Comparison of ENCODE assay signal across 36 cellular contexts in the genomic region with DNA sequence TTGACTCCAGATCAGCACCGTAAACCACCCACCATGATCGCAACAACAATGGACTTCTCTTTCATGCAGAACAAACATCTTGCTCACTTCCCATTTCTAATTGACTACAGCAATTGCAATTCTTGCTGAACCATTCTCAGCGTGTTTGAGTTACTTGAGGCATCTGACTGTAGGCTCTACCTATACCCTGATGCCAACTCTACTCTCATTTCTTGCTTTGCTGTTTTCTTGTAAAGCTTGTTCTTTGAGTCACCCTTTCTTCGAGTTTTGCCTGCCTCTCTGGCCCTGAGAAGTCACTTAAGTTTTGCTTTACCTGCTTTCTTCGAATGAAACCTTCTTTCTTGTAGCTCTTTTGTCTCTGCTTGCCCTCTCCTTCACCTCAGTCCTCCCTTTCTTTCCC.
"Had no signal": no experiment of that assay in that cellular context is flagged by ENCODE, and none has a peak within 500 bp of the region (broad histone marks: within the 10 kb centered on the region; RNA-seq: fewer than 3 reads in every experiment).

No MANE protein-coding gene starts in this region.

- H3K36me3 ChIP-seq: adrenal gland, cardiac muscle cell, colonic mucosa, gastroesophageal sphincter, right atrium auricular region, thyroid gland, upper lobe of right lung, WERI-Rb-1 had no signal

- H3K27ac ChIP-seq: adrenal gland, body of pancreas, cardiac muscle cell, colonic mucosa, gastroesophageal sphincter, hepatocyte, right atrium auricular region, thyroid gland, upper lobe of right lung, WERI-Rb-1 had no signal

- H3K79me2 ChIP-seq: hepatocyte had no signal

- H3K4me1 Mint-ChIP-seq: activated CD4-positive, alpha-beta T cell treated with anti-CD3 and anti-CD28 coated beads, Interleukin-2, amount 10 ng/mL, durations not matched to agents 24 days and 14 days; activated naive CD8-positive, alpha-beta T cell treated with anti-CD3 and anti-CD28 coated beads for 36 hours; naive thymus-derived CD4-positive, alpha-beta T cell; stimulated activated memory B cell treated with anti-CD40 and anti-IgM and Interleukin-4, amounts not matched to agents 10 μg/mL and 1 μg/mL and 100 μg/mL, for 72 hours; stimulated activated naive CD8-positive, alpha-beta T cell treated with anti-CD3 and anti-CD28 coated beads, Interleukin-15, amount 100 ng/mL, for 72 hours had no signal

- H3K27me3 ChIP-seq: adrenal gland, body of pancreas, cardiac muscle cell, colonic mucosa, gastroesophageal sphincter, hepatocyte, right atrium auricular region, thyroid gland, upper lobe of right lung had no signal

- H3K36me3 Mint-ChIP-seq: activated CD4-positive, alpha-beta memory T cell treated with anti-CD3 and anti-CD28 coated beads for 36 hours; activated naive CD8-positive, alpha-beta T cell treated with anti-CD3 and anti-CD28 coated beads for 36 hours; naive thymus-derived CD4-positive, alpha-beta T cell; stimulated activated memory B cell treated with anti-CD40 and anti-IgM and Interleukin-4, amounts not matched to agents 10 μg/mL and 1 μg/mL and 100 μg/mL, for 72 hours had no signal

- H3K4me2 ChIP-seq: hepatocyte, smooth muscle cell had no signal

- H3K4me1 ChIP-seq: body of pancreas, colonic mucosa, right atrium auricular region, thyroid gland, upper lobe of right lung had no signal

- H3K27me3 Mint-ChIP-seq: activated CD4-positive, alpha-beta T cell treated with anti-CD3 and anti-CD28 coated beads, Interleukin-2, amount 10 ng/mL, durations not matched to agents 24 days and 14 days; activated naive CD8-positive, alpha-beta T cell treated with anti-CD3 and anti-CD28 coated beads for 36 hours; naive thymus-derived CD4-positive, alpha-beta T cell; stimulated activated memory B cell treated with anti-CD40 and anti-IgM and Interleukin-4, amounts not matched to agents 10 μg/mL and 1 μg/mL and 100 μg/mL, for 72 hours; stimulated activated naive CD8-positive, alpha-beta T cell treated with anti-CD3 and anti-CD28 coated beads, Interleukin-15, amount 100 ng/mL, for 72 hours had no signal

- DNase-seq: activated CD4-positive, alpha-beta memory T cell treated with anti-CD3 and anti-CD28 coated beads for 36 hours; activated CD4-positive, alpha-beta T cell treated with anti-CD3 and anti-CD28 coated beads, Interleukin-2, amount 10 ng/mL, durations not matched to agents 24 days and 14 days; activated CD8-positive, alpha-beta memory T cell treated with anti-CD3 and anti-CD28 coated beads, Interleukin-2, amount 50 U/mL, for 4 hours; activated effector memory CD4-positive, alpha-beta T cell treated with anti-CD3 and anti-CD28 coated beads, Interleukin-2, amount 50 U/mL, for 16 hours; activated naive CD4-positive, alpha-beta T cell treated with anti-CD3 and anti-CD28 coated beads for 36 hours; activated naive CD8-positive, alpha-beta T cell treated with anti-CD3 and anti-CD28 coated beads for 36 hours; activated T-cell treated with anti-CD3 and anti-CD28 coated beads, Interleukin-2, amount 50 U/mL, for 1 hour; adrenal gland; aorta; body of pancreas; cerebellar nuclear complex; colonic mucosa; effector memory CD4-positive, alpha-beta T cell; left cardiac atrium; midbrain; naive thymus-derived CD4-positive, alpha-beta T cell; occipital lobe; stimulated activated CD4-positive, alpha-beta T cell treated with anti-CD3 and anti-CD28 coated beads, Interleukin-1b, Interleukin-23, amount 100 ng/mL, for 48 hours; stimulated activated CD4-positive, alpha-beta T cell treated with anti-CD3 and anti-CD28 coated beads, Interleukin-4, amount 100 ng/mL, for 4 hours; stimulated activated CD8-positive, alpha-beta memory T cell treated with anti-CD3 and anti-CD28 coated beads, Interleukin-4, amount 100 ng/mL, for 48 hours; stimulated activated naive CD8-positive, alpha-beta T cell treated with anti-CD3 and anti-CD28 coated beads, Interleukin-15, amount 100 ng/mL, for 72 hours; substantia nigra; T-helper 9 cell; thyroid gland; upper lobe of right lung; WERI-Rb-1 had no signal

- H3K4me3 ChIP-seq: adrenal gland, body of pancreas, cardiac muscle cell, colonic mucosa, gastroesophageal sphincter, hepatocyte, right atrium auricular region, smooth muscle cell, thyroid gland, upper lobe of right lung had no signal

- H2AFZ ChIP-seq: hepatocyte had no signal

- H3K27ac Mint-ChIP-seq: activated CD4-positive, alpha-beta memory T cell treated with anti-CD3 and anti-CD28 coated beads for 36 hours; activated CD4-positive, alpha-beta T cell treated with anti-CD3 and anti-CD28 coated beads, Interleukin-2, amount 10 ng/mL, durations not matched to agents 24 days and 14 days; activated naive CD4-positive, alpha-beta T cell treated with anti-CD3 and anti-CD28 coated beads for 36 hours; activated naive CD8-positive, alpha-beta T cell treated with anti-CD3 and anti-CD28 coated beads for 36 hours; activated T-helper 1 cell treated with anti-CD3 and anti-CD28 coated beads, Interleukin-12 subunit alpha, Interleukin-12 subunit beta, Interleukin-2, Interleukin-4 antibody, amounts not matched to agents 30 ng/mL and 10 ng/mL and 1 ng/mL, durations not matched to agents 14 hours and 24 hours and 36 hours; naive thymus-derived CD4-positive, alpha-beta T cell; stimulated activated memory B cell treated with anti-CD40 and anti-IgM and Interleukin-4, amounts not matched to agents 10 μg/mL and 1 μg/mL and 100 μg/mL, for 72 hours; stimulated activated naive CD8-positive, alpha-beta T cell treated with anti-CD3 and anti-CD28 coated beads, Interleukin-15, amount 100 ng/mL, for 72 hours had no signal

- H3K4me3 Mint-ChIP-seq: activated CD4-positive, alpha-beta memory T cell treated with anti-CD3 and anti-CD28 coated beads for 36 hours; activated CD4-positive, alpha-beta T cell treated with anti-CD3 and anti-CD28 coated beads, Interleukin-2, amount 10 ng/mL, durations not matched to agents 24 days and 14 days; activated naive CD4-positive, alpha-beta T cell treated with anti-CD3 and anti-CD28 coated beads for 36 hours; activated naive CD8-positive, alpha-beta T cell treated with anti-CD3 and anti-CD28 coated beads for 36 hours; activated T-helper 1 cell treated with anti-CD3 and anti-CD28 coated beads, Interleukin-12 subunit alpha, Interleukin-12 subunit beta, Interleukin-2, Interleukin-4 antibody, amounts not matched to agents 30 ng/mL and 10 ng/mL and 1 ng/mL, durations not matched to agents 14 hours and 24 hours and 36 hours; naive thymus-derived CD4-positive, alpha-beta T cell; neural crest cell; stimulated activated memory B cell treated with anti-CD40 and anti-IgM and Interleukin-4, amounts not matched to agents 10 μg/mL and 1 μg/mL and 100 μg/mL, for 72 hours; stimulated activated naive CD8-positive, alpha-beta T cell treated with anti-CD3 and anti-CD28 coated beads, Interleukin-15, amount 100 ng/mL, for 72 hours had no signal

- H3K9me3 Mint-ChIP-seq: activated CD4-positive, alpha-beta memory T cell treated with anti-CD3 and anti-CD28 coated beads for 36 hours; activated CD4-positive, alpha-beta T cell treated with anti-CD3 and anti-CD28 coated beads, Interleukin-2, amount 10 ng/mL, durations not matched to agents 24 days and 14 days; activated naive CD4-positive, alpha-beta T cell treated with anti-CD3 and anti-CD28 coated beads for 36 hours; activated naive CD8-positive, alpha-beta T cell treated with anti-CD3 and anti-CD28 coated beads for 36 hours; activated T-helper 1 cell treated with anti-CD3 and anti-CD28 coated beads, Interleukin-12 subunit alpha, Interleukin-12 subunit beta, Interleukin-2, Interleukin-4 antibody, amounts not matched to agents 30 ng/mL and 10 ng/mL and 1 ng/mL, durations not matched to agents 14 hours and 24 hours and 36 hours; stimulated activated memory B cell treated with anti-CD40 and anti-IgM and Interleukin-4, amounts not matched to agents 10 μg/mL and 1 μg/mL and 100 μg/mL, for 72 hours had no signal

- H3K9me3 ChIP-seq: adrenal gland, body of pancreas, colonic mucosa, gastroesophageal sphincter, right atrium auricular region, thyroid gland, upper lobe of right lung had no signal

- ATAC-seq: activated CD4-positive, CD25-positive, alpha-beta regulatory T cell treated with anti-CD3 and anti-CD28 coated beads, Interleukin-2, amount 50 U/mL, for 24 hours; body of pancreas; gastroesophageal sphincter; left cardiac atrium; naive thymus-derived CD4-positive, alpha-beta T cell; stimulated activated memory B cell treated with anti-CD40 and anti-IgM and Interleukin-4, amounts not matched to agents 10 μg/mL and 1 μg/mL and 100 μg/mL, for 72 hours; stimulated activated naive CD8-positive, alpha-beta T cell treated with anti-CD3 and anti-CD28 coated beads, Interleukin-15, amount 100 ng/mL, for 72 hours; upper lobe of right lung had no signal

- FAIRE-seq: keratinocyte had no signal
